Comparison of ENCODE assay signal across 8 cellular contexts in the genomic region with DNA sequence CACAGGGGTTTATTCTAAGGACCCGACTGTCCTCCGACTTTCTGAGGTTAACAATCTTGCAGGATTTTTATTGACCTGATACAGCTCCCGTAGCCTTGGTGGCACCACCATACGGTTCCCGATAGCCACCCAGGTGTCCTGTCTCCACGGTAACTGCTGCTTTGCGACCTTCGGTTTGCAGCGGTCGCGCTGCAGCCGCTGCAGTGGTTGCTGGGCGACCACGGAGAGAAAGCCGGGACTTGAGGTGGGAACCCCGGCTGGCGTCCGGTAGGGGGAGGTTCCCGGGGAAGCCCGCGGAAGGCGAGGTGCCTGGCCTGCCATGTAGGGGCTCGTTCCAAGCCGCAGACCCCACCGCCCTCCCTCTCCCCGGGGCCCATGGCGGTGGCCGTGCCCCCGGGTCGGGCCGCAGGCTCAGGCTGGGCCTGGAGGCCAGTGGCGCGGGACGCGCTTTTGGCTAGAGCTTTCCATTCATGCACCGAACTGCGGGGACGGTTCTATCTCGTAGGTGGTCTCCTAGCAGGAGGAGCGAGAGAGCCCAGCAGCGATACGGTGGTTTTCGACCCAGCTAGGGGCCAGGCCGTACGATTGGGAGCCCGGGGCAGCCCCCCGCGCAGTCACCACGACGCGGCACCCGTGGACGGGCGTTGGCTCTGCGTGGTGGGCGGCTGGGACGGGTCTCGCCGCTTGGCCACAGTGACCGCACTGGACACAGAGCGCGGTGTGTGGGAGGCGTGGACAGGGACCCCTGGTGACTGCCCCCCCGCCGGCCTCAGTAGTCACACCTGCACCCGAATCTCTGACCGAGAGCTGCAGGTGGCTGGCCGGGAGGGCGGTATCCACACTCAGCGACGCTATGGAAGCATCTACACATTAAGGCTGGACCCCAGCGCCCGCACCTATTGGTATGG. TPM values are rescaled to one million over a fixed set of nuclear protein-coding genes. Genes with fewer than 3 reads are reported as not detected.
DNase-seq lines count a peak whose midpoint lies in the region; ATAC-seq and TF ChIP-seq lines count a peak whose summit lies in the region.

A gene with protein sequence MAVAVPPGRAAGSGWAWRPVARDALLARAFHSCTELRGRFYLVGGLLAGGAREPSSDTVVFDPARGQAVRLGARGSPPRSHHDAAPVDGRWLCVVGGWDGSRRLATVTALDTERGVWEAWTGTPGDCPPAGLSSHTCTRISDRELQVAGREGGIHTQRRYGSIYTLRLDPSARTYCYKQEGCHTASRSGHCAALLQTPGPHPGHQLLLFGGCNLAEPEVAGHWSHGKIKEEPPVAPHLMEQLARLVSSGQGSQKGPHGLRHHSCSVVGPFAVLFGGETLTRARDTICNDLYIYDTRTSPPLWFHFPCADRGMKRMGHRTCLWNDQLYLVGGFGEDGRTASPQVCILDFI (plus strand): TSS at position 201 of the 908 bp plus-strand sequence. CDS start 175 bp downstream, at position 376.

- H2AFZ ChIP-seq in MM.1S (ENCODE audit: low read length), result peak within 1 kb of the TSS; percentile 82

- peaks cover 9% of the 10 kb centered on the region for H3K79me2 ChIP-seq in MM.1S (ENCODE audit: low read length)

- no peaks in the 10 kb centered on the region for H3K9me2 ChIP-seq in MM.1S (replicated peaks; ENCODE audit: insufficient read depth, low read length)

- no peaks in the 10 kb centered on the region for H4K20me1 ChIP-seq in MM.1S (ENCODE audit: insufficient read depth, low read length)

- ATAC-seq in GM21786 (IDR thresholded peaks at IDR 0.05; ENCODE audit: unreplicated experiment), result peak; percentile 70

- H3K36me3 ChIP-seq in MM.1S (replicated peaks; ENCODE audit: insufficient read depth, low read length), result peaks cover 4% of the 10 kb centered on the region; the same call in 1 of the 2 replicates
- H3K36me3 ChIP-seq in breast epithelium, result no peaks in the 10 kb centered on the region
- H3K36me3 ChIP-seq in iPS-20b (ENCODE audit: insufficient read depth, low read depth, low read length), result peaks cover 26% of the 10 kb centered on the region
- peaks cover 13 to 25% (median 18%) of the 10 kb centered on the region in 3 donors for H3K36me3 ChIP-seq in skeletal muscle tissue (ENCODE audit: control insufficient read depth in 3 of 3, insufficient read depth in 3 of 3, low read length in 3 of 3)

- peaks cover 26% of the 10 kb centered on the region for H3F3A ChIP-seq in MM.1S (ENCODE audit: insufficient read depth, low read length)

- H3K4me1 ChIP-seq in MM.1S (ENCODE audit: low read length), result peaks cover 14% of the 10 kb centered on the region
- peaks cover 0 to 3% of the 10 kb centered on the region in 2 donors for H3K4me1 ChIP-seq in breast epithelium
- H3K4me1 ChIP-seq in iPS-20b (ENCODE audit: insufficient read depth, low read length), result no peaks in the 10 kb centered on the region
- H3K4me1 ChIP-seq in skeletal muscle tissue (ENCODE audit: control insufficient read depth in 3 of 3, insufficient read depth in 3 of 3, low read length in 3 of 3), result peaks cover 17 to 30% (median 23%) of the 10 kb centered on the region in 3 donors

- H3K4me3 ChIP-seq in MM.1S (ENCODE audit: low read length) (peak within 1 kb of the TSS; percentile 77), breast epithelium (peak within 1 kb of the TSS; percentile 58 to 80 (median 71)), iPS-20b (ENCODE audit: low read length) (peak within 1 kb of the TSS; percentile 89), skeletal muscle tissue (ENCODE audit: low read length in 3 of 3) (peak within 1 kb of the TSS; percentile 76 to 97 (median 90))

- no peaks in the 10 kb centered on the region for H3K27me3 ChIP-seq in MM.1S (replicated peaks; ENCODE audit: insufficient read depth, low read length)
- no peaks in the 10 kb centered on the region for H3K27me3 ChIP-seq in breast epithelium
- peaks cover 3% of the 10 kb centered on the region; the same call in 1 of the 2 replicates for H3K27me3 ChIP-seq in iPS-20b (ENCODE audit: insufficient read depth, low read length)
- no peaks in the 10 kb centered on the region for H3K27me3 ChIP-seq in skeletal muscle tissue (ENCODE audit: control insufficient read depth in 3 of 3, insufficient read depth in 3 of 3, low read length in 3 of 3)

- H3K4me2 ChIP-seq in MM.1S (ENCODE audit: low read depth, low read length), result peak within 1 kb of the TSS; percentile 91

- peak within 1 kb of the TSS; percentile 55 for H3K9ac ChIP-seq in MM.1S (ENCODE audit: low read length)
- H3K9ac ChIP-seq in iPS-20b (ENCODE audit: low read depth, low read length), result peak within 1 kb of the TSS; percentile 83
- H3K9ac ChIP-seq in skeletal muscle tissue (ENCODE audit: low read depth in 1 of 3, low read length in 3 of 3), result peak within 1 kb of the TSS; percentile 73 to 84 (median 78)

- H3K27ac ChIP-seq in MM.1S (ENCODE audit: low read length), result peak within 1 kb of the TSS; percentile 67; the same call in 1 of the 2 replicates
- H3K27ac ChIP-seq in breast epithelium, result peak within 1 kb of the TSS; percentile 70 to 82
- H3K27ac ChIP-seq in iPS-20b (ENCODE audit: low read length), result no peak within 1 kb of the TSS
- peak within 1 kb of the TSS; percentile 67 for H3K27ac ChIP-seq in skeletal muscle tissue (ENCODE audit: low read depth, low read length)

- TF ChIP-seq CTCF in MM.1S (IDR thresholded peaks at IDR 0.05; ENCODE audit: low read length) (peak; percentile 7; the same call in 1 of the 2 replicates), breast epithelium (IDR thresholded peaks at IDR 0.05) (no peak)

- DNase-seq in Daoy (ENCODE audit: low read depth), result peak; percentile 80
- peak; percentile 98 for DNase-seq in MM.1S
- DNase-seq in T1000 (lab: John Stamatoyannopoulos, UW), result peak; percentile 59
- DNase-seq in breast epithelium (ENCODE audit: low spot score in 2 of 2), result peak; percentile 80 to 82
- no peak for DNase-seq in NK-92 treated with Interleukin-12 subunit alpha and Interleukin-12 subunit beta, amount 100 ng/mL, for 24 hours (lab: John Stamatoyannopoulos, UW)

- intact Hi-C loops in breast epithelium (cut with DNase I; ENCODE audit: low total_unique reads), result no loop called here

- H3K9me3 ChIP-seq in MM.1S (replicated peaks; ENCODE audit: insufficient read depth, low read length) (no peaks in the 10 kb centered on the region), breast epithelium (no peaks in the 10 kb centered on the region), iPS-20b (ENCODE audit: insufficient read depth, low read depth, low read length) (no peaks in the 10 kb centered on the region), skeletal muscle tissue (ENCODE audit: control insufficient read depth in 3 of 3, low read length in 3 of 3) (no peaks in the 10 kb centered on the region)

- no peak for TF ChIP-seq POLR2A in breast epithelium (IDR thresholded peaks at IDR 0.05)

RNA-seq across cellular contexts. Expression of the gene that starts here (rescaled TPM):
- total RNA-seq in Daoy (2014; rRNA removed; shearing (Covaris generic)), result not detected in 2 replicates
- total RNA-seq in breast epithelium (1 to 10 TPM; 5.8 to 9.8 (median 8.5) TPM), skeletal muscle tissue (not detected)

Comparison
In these comparisons a context has a peak if more than half of its experiments do, and no peak if none do; other contexts are left out.
1. Peak in DNase-seq in Daoy; RNA of the gene not detected or under 1 TPM.